1 cellular context compared by ENCODE assay signal in genomic region chr2:43212931-43213330, GRCh38.
TF ChIP-seq lines count a peak whose summit lies in the region.

No MANE protein-coding gene starts in this region.

TF ChIP-seq in HEK293T, 16 proteins besides CTCF, POLR2A, EP300 and RAD21:
- TF ChIP-seq FOXM1 (IDR thresholded peaks at IDR 0.05; ENCODE audit: borderline replicate concordance) = no peak
TF ChIP-seq in HEK293T: peak in this region for 0.
